ENCODE assay signal across 10 cellular contexts in the genomic region with DNA sequence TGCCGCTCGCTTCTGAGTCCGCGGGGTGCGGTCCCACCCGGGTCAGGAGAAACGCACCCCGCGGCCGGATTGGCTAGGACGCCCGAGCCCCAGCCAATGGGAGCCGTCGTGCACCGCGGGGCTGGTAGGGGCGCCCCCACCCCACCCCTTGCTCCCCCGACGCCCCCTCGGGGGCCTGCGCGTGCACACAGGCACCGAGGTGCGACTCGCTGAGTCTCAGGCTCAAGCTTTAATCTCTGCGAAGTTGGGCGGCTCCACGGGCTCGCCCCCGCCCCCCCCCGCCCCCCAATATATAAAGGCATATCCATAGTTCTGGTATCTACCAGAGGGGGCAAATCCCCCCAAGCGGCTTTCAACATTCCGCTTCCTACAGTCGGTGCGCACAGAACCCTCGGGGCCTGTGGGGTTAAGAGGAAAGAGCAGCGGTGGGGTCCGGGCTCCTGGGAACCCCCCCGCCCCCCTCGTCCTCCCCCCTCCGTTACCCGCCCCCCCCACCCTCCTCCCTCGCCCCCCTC. TPM values are rescaled to one million over a fixed set of nuclear protein-coding genes. Genes with fewer than 3 reads are reported as not detected.
DNase-seq lines count a peak whose midpoint lies in the region; FAIRE-seq and TF ChIP-seq lines count a peak whose summit lies in the region.
"Had no signal": no experiment of that assay in that cellular context is flagged by ENCODE, and none has a peak within 500 bp of the region (broad histone marks: within the 10 kb centered on the region; RNA-seq: fewer than 3 reads in every experiment).

A gene with protein sequence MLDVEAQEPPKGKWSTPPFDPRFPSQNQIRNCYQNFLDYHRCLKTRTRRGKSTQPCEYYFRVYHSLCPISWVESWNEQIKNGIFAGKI (minus strand): TSS at position 22 of the 515 bp plus-strand sequence. CDS start 198 bp downstream, outside the sequence.

- H3K79me1 ChIP-seq in neuronal stem cell (ENCODE audit: low read depth, low read length), result no peaks in the 10 kb centered on the region

- H3K4me2 ChIP-seq in OCI-LY1 (ENCODE audit: low read length) (peak within 1 kb of the TSS; percentile 67), neuronal stem cell (ENCODE audit: insufficient read depth, low read length, poor library complexity, severe bottlenecking) (peak within 1 kb of the TSS; percentile 80)

- peak within 1 kb of the TSS; percentile 84 for H2BK15ac ChIP-seq in neuronal stem cell (ENCODE audit: low read length)

- H3K36me3 ChIP-seq in OCI-LY1 (ENCODE audit: insufficient read depth, low read length) (no peaks in the 10 kb centered on the region), neuronal stem cell (replicated peaks in 1 of 2; ENCODE audit: control insufficient read depth in 2 of 2, insufficient read depth in 2 of 2, low read length in 2 of 2) (no peaks in the 10 kb centered on the region)

- no peak within 1 kb of the TSS for H4K8ac ChIP-seq in neuronal stem cell (ENCODE audit: low read depth, low read length)

- H3K18ac ChIP-seq in neuronal stem cell (ENCODE audit: low read length), result peak within 1 kb of the TSS; percentile 96

- H3K14ac ChIP-seq in neuronal stem cell (ENCODE audit: low read length), result peak within 1 kb of the TSS; percentile 44

- no CpG with 5 or more reads among the region's 43 CpGs for WGBS in neuronal stem cell (ENCODE audit: extremely low coverage in 2 of 2, insufficient read length in 2 of 2, insufficient replicate concordance in 1 of 2), 2 donors

- intact Hi-C loops in CD14-positive monocyte (cut with micrococcal nuclease), result loop anchor here in 1 of 2 donors (5.0 kb wide), 1 partner anchor 42 kb away; no protein-coding TSS in a partner anchor

- TF ChIP-seq CTCF in CD14-positive monocyte (IDR thresholded peaks at IDR 0.05) (no peak), OCI-LY1 (IDR thresholded peaks at IDR 0.05; ENCODE audit: low read length) (no peak), endothelial cell (IDR thresholded peaks at IDR 0.05; ENCODE audit: unreplicated experiment) (no peak)

- H2BK120ac ChIP-seq in neuronal stem cell (ENCODE audit: low read depth, low read length), result no peak within 1 kb of the TSS

- H3K27ac ChIP-seq in OCI-LY1 (ENCODE audit: low read depth, low read length, poor library complexity, severe bottlenecking) (no peak within 1 kb of the TSS), neuronal stem cell (replicated peaks; ENCODE audit: low read length) (no peak within 1 kb of the TSS)

- H3K27ac Mint-ChIP-seq in CD14-positive monocyte (peak within 1 kb of the TSS in 4 of 7 donors; percentile 41 to 80 (median 64)), endothelial cell (ENCODE audit: unreplicated experiment) (peak within 1 kb of the TSS; percentile 70)

- H3K79me2 ChIP-seq in OCI-LY1 (ENCODE audit: insufficient read depth, low read length), result no peaks in the 10 kb centered on the region

- H2AFZ ChIP-seq in OCI-LY1 (ENCODE audit: low read length), result no peak within 1 kb of the TSS
- H2AFZ ChIP-seq in neuronal stem cell (ENCODE audit: low read length), result peak within 1 kb of the TSS; percentile 90

- H3K4me1 ChIP-seq in OCI-LY1 (ENCODE audit: insufficient read depth, low read length, severe bottlenecking) (peaks cover 7% of the 10 kb centered on the region), neuronal stem cell (ENCODE audit: control insufficient read depth in 2 of 2, insufficient read depth in 1 of 2, low read depth in 1 of 2, low read length in 2 of 2) (peaks cover 7 to 10% of the 10 kb centered on the region in 2 donors)

- DNase-seq in CD14-positive monocyte (ENCODE audit: low spot score) (no peak), endothelial cell (ENCODE audit: low spot score) (no peak), neuronal stem cell (ENCODE audit: low spot score) (no peak), ureter (ENCODE audit: low spot score) (no peak), NCI-H82 treated with DMSO at 0.1 percent for 48 hours (lab: John Stamatoyannopoulos, UW; ENCODE audit: unreplicated experiment) (no peak), urothelium cell line (ENCODE audit: low spot score) (no peak)
- DNase-seq in activated CD4-positive, CD25-positive, alpha-beta regulatory T cell (lab: John Stamatoyannopoulos, UW), result no peak

- H3K9me3 ChIP-seq in OCI-LY1 (ENCODE audit: low read length), result no peaks in the 10 kb centered on the region
- no peaks in the 10 kb centered on the region for H3K9me3 ChIP-seq in neuronal stem cell (replicated peaks in 1 of 2; ENCODE audit: control insufficient read depth in 2 of 2, insufficient read depth in 1 of 2, low read depth in 1 of 2, low read length in 2 of 2)

- H3K23ac ChIP-seq in neuronal stem cell (ENCODE audit: low read depth, low read length, poor library complexity), result peak within 1 kb of the TSS; percentile 75

- H3K27me3 ChIP-seq in OCI-LY1 (ENCODE audit: insufficient read depth, low read length), result peaks cover 7% of the 10 kb centered on the region
- peaks cover 7 to 65% (median 56%) of the 10 kb centered on the region in 3 experiments for H3K27me3 ChIP-seq in neuronal stem cell (ENCODE audit: control insufficient read depth in 3 of 3, insufficient read depth in 3 of 3, low read depth in 1 of 3, low read length in 3 of 3)

- H3K9me3 Mint-ChIP-seq in CD14-positive monocyte (peaks cover 0 to 11% (median 8%) of the 10 kb centered on the region in 7 donors), endothelial cell (ENCODE audit: unreplicated experiment) (no peaks in the 10 kb centered on the region)

- H3K4ac ChIP-seq in neuronal stem cell (ENCODE audit: low read length), result no peak within 1 kb of the TSS

- H3K4me3 Mint-ChIP-seq in CD14-positive monocyte (peak within 1 kb of the TSS; percentile 84 to 90), endothelial cell (ENCODE audit: unreplicated experiment) (peak within 1 kb of the TSS; percentile 73)

- peak within 1 kb of the TSS; percentile 55 for H3K4me3 ChIP-seq in OCI-LY1 (ENCODE audit: low read depth, low read length, poor library complexity, severe bottlenecking)
- peak within 1 kb of the TSS; percentile 44 to 81 for H3K4me3 ChIP-seq in neuronal stem cell (ENCODE audit: low read length in 2 of 2)

- FAIRE-seq in urothelium cell line (lab: Jason Lieb, UNC), result no peak
- FAIRE-seq: GM12891 had no signal

- peaks cover 5 to 8% of the 10 kb centered on the region in 2 donors for H3K36me3 Mint-ChIP-seq in CD14-positive monocyte
- peaks cover 3% of the 10 kb centered on the region for H3K36me3 Mint-ChIP-seq in endothelial cell (ENCODE audit: low read depth, unreplicated experiment)

- 0 out of 2 replicates have a peak within 1 kb of the TSS, but pooled peaks have one; percentile 3 for H3K9ac ChIP-seq in OCI-LY1 (ENCODE audit: low read length)
- H3K9ac ChIP-seq in neuronal stem cell (ENCODE audit: low read depth, low read length, poor library complexity), result peak within 1 kb of the TSS; percentile 92

- no peaks in the 10 kb centered on the region for H3K9me2 ChIP-seq in OCI-LY1 (ENCODE audit: low read depth, low read length)

- H2BK5ac ChIP-seq in neuronal stem cell (ENCODE audit: low read length), result peak within 1 kb of the TSS; percentile 35

- H2BK12ac ChIP-seq in neuronal stem cell (ENCODE audit: low read length), result no peak within 1 kb of the TSS

- H3K27me3 Mint-ChIP-seq in CD14-positive monocyte (ENCODE audit: low read depth in 3 of 3) (peaks cover 57 to 73% (median 59%) of the 10 kb centered on the region in 3 donors), endothelial cell (ENCODE audit: unreplicated experiment) (peaks cover 35% of the 10 kb centered on the region)

- H4K91ac ChIP-seq in neuronal stem cell (ENCODE audit: low read depth, low read length, poor library complexity), result no peak within 1 kb of the TSS

- no peaks in the 10 kb centered on the region for H4K20me1 ChIP-seq in OCI-LY1 (ENCODE audit: insufficient read depth, low read length)

- H3K4me1 Mint-ChIP-seq in CD14-positive monocyte, result peaks cover 33% of the 10 kb centered on the region
- H3K4me1 Mint-ChIP-seq in endothelial cell (ENCODE audit: unreplicated experiment), result peaks cover 3% of the 10 kb centered on the region

- H2AK5ac ChIP-seq in neuronal stem cell (ENCODE audit: low read depth, low read length), result peak within 1 kb of the TSS; percentile 89

- H3F3A ChIP-seq in OCI-LY1 (ENCODE audit: insufficient read depth, low read length), result no peaks in the 10 kb centered on the region

RNA-seq across cellular contexts. Expression of the gene that starts here (rescaled TPM):
- not detected for polyA plus RNA-seq in CD14-positive monocyte
- total RNA-seq in endothelial cell (ENCODE audit: unreplicated experiment) (not detected), ureter (3.7 TPM)
- 0.81 TPM for polyA plus RNA-seq in neuronal stem cell (2013, experiment 1 of 2)
- 0.71 TPM for polyA plus RNA-seq in neuronal stem cell (2013, experiment 2 of 2)
- total RNA-seq: lung microvascular endothelial cell had no signal
